ENCODE assay signal across 6 cellular contexts in the genomic region with DNA sequence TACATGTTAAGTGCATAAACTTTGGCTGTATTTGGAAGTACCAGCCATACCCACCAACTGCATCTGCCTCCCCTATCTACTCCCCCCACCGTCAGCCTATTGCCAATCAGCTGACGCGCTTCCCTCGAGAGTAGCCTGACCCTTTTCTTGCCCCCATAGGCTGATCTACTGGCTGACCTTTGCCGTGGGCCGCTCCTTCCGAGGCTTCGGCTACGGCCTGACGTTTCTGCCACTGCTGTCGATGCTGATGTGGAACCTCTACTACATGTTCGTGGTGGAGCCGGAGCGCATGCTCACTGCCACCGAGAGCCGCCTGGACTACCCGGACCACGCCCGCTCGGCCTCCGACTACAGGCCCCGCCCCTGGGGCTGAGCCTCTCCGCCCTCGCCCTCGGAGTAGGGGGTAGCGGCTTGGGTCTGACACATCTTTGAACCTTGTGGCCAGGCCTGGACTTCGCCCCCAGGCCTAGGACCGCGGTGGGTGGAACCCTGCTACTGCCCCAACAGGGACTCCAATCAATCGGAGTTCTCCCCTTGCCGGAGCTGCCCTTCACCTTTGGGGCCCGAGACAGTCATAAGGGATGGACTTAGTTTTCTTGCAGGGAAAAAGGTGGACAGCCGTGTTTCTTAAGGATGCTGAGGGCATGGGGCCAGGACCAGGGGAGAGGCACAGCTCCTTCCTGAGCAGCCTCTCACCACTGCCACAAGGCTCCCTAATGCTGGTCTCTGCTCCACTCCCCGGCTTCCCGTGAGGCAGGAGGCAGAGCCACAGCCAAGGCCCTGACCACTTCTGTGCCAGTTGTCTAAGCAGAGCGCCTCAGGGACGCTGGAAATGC. TPM values are rescaled to one million over a fixed set of nuclear protein-coding genes. Genes with fewer than 3 reads are reported as not detected.
DNase-seq lines count a peak whose midpoint lies in the region; FAIRE-seq lines count a peak whose summit lies in the region.

No MANE protein-coding gene starts in this region.

- H3K27me3 ChIP-seq in ectodermal cell (ENCODE audit: control insufficient read depth, insufficient read depth, low read length, poor library complexity, severe bottlenecking) (no peaks in the 10 kb centered on the region), muscle layer of duodenum (ENCODE audit: low read depth, low read length) (no peaks in the 10 kb centered on the region)

- H3K4me1 ChIP-seq in ectodermal cell (ENCODE audit: control insufficient read depth, insufficient read depth, low read length) (peaks cover 7% of the 10 kb centered on the region), muscle layer of duodenum (ENCODE audit: control insufficient read depth in 1 of 2, insufficient read depth in 2 of 2, low read length in 2 of 2) (peaks cover 6 to 14% of the 10 kb centered on the region in 2 donors)

- H3K9me3 ChIP-seq in ectodermal cell (ENCODE audit: control insufficient read depth, low read length) (no peaks in the 10 kb centered on the region), muscle layer of duodenum (ENCODE audit: control insufficient read depth in 1 of 2, low read length in 2 of 2) (no peaks in the 10 kb centered on the region)

- H3K4me3 ChIP-seq in ectodermal cell (ENCODE audit: insufficient read depth, low read depth, low read length): peak overlapping the region; percentile 37
- H3K4me3 ChIP-seq in muscle layer of duodenum (ENCODE audit: low read depth in 1 of 2, low read length in 2 of 2): peak overlapping the region; percentile 66 to 72

- H3K27ac ChIP-seq in ectodermal cell (ENCODE audit: insufficient read depth, low read depth, low read length, poor library complexity, severe bottlenecking): peak overlapping the region; percentile 9
- peak overlapping the region; percentile 79 for H3K27ac ChIP-seq in muscle layer of duodenum (ENCODE audit: low read length)

- 21 to 22% methylated on average over 37 of the region's 37 CpGs for WGBS in ectodermal cell, 2 experiments

- H3K36me3 ChIP-seq in ectodermal cell (ENCODE audit: control insufficient read depth, insufficient read depth, low read length) (no peaks in the 10 kb centered on the region), muscle layer of duodenum (ENCODE audit: control insufficient read depth in 1 of 2, insufficient read depth in 2 of 2, low read length in 2 of 2) (peaks cover 7 to 8% of the 10 kb centered on the region in 2 donors)

- DNase-seq in DMS53 (lab: John Stamatoyannopoulos, UW): peak; percentile 90
- DNase-seq in NCI-H187 treated with DMSO at 0.1 percent for 48 hours (lab: John Stamatoyannopoulos, UW): peak; percentile 40
- no peak for DNase-seq in UCSD-AML1 (lab: John Stamatoyannopoulos, UW; ENCODE audit: unreplicated experiment)
- no peak for DNase-seq in RCC 7860 (ENCODE audit: low spot score)

- no peak for FAIRE-seq in RCC 7860 (lab: Jason Lieb, UNC)

RNA-seq across cellular contexts. Expression of a gene that starts 4.0 kb away (rescaled TPM):
- polyA plus RNA-seq in ectodermal cell (2013, experiment 1 of 4): 63.4 TPM
- 63.0 TPM for polyA plus RNA-seq in ectodermal cell (2013, experiment 2 of 4)
- 49.5 TPM for polyA plus RNA-seq in ectodermal cell (2013, experiment 3 of 4)
- 58.6 TPM for polyA plus RNA-seq in ectodermal cell (2013, experiment 4 of 4)

RNA-seq across cellular contexts. Expression of a gene that starts 7.3 kb away (rescaled TPM):
- polyA plus RNA-seq in ectodermal cell (2013, experiment 1 of 4): 4.0 TPM
- 2.8 TPM for polyA plus RNA-seq in ectodermal cell (2013, experiment 2 of 4)
- polyA plus RNA-seq in ectodermal cell (2013, experiment 3 of 4): 3.1 TPM
- 3.3 TPM for polyA plus RNA-seq in ectodermal cell (2013, experiment 4 of 4)

RNA-seq across cellular contexts. Expression of a gene that starts 7.7 kb away (rescaled TPM):
- polyA plus RNA-seq in ectodermal cell (2013, experiment 1 of 4): not detected
- not detected for polyA plus RNA-seq in ectodermal cell (2013, experiment 2 of 4)
- polyA plus RNA-seq in ectodermal cell (2013, experiment 3 of 4): not detected
- not detected for polyA plus RNA-seq in ectodermal cell (2013, experiment 4 of 4)

RNA-seq across cellular contexts. Expression of a gene that starts 8.8 kb away (rescaled TPM):
- 92.2 TPM for polyA plus RNA-seq in ectodermal cell (2013, experiment 1 of 4)
- 96.4 TPM for polyA plus RNA-seq in ectodermal cell (2013, experiment 2 of 4)
- polyA plus RNA-seq in ectodermal cell (2013, experiment 3 of 4): 64.9 TPM
- 71.2 TPM for polyA plus RNA-seq in ectodermal cell (2013, experiment 4 of 4)

RNA-seq across cellular contexts. Expression of a gene that starts 43.6 kb away (rescaled TPM):
- 12.8 TPM for polyA plus RNA-seq in ectodermal cell (2013, experiment 1 of 4)
- polyA plus RNA-seq in ectodermal cell (2013, experiment 2 of 4): 11.2 TPM
- polyA plus RNA-seq in ectodermal cell (2013, experiment 3 of 4): 6.9 TPM
- polyA plus RNA-seq in ectodermal cell (2013, experiment 4 of 4): 7.6 TPM

Comparison
In these comparisons a context has a peak if more than half of its experiments do, and no peak if none do; other contexts are left out.
1. DNase-seq: peak in DMS53 (single experiment) and NCI-H187 treated with DMSO at 0.1 percent for 48 hours (single experiment); none in UCSD-AML1 (single experiment) and RCC 7860 (single experiment).